Comparison of ENCODE assay signal across 19 cellular contexts in the genomic region with DNA sequence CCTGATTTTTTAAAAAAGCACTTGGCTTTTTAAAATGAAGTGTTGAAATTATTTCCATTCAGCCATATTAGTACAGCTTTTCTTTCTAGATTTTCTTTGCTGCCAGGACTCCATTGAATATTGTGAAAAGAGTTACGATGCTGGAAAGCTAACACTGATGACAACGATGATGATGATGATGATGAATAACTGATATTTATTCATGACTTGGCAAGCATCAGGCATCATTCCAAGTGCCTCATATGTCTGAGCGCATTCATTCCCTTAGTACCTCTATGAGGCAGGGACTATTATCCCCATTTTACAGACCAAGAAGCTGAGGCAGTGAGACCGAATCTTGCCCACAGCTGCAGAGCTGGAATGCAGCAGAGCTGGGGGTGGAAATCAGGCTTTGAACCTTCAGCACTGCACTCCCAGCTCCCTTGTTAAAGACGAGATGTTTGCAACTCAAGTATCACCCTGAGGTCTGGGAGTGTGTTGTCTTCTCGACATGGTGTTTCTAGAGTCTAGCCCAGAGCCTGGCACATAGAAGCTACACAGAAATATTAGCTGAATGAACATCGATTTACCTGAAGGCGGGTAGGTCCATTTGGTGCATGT.
"Had no signal": no experiment of that assay in that cellular context is flagged by ENCODE, and none has a peak within 500 bp of the region (broad histone marks: within the 10 kb centered on the region; RNA-seq: fewer than 3 reads in every experiment).

No MANE protein-coding gene starts in this region.

- H3K9me3 ChIP-seq: gastrocnemius medialis, lower lobe of right lung, psoas muscle, stomach, thoracic aorta had no signal

- ATAC-seq: gastrocnemius medialis; left lung; lower lobe of right lung; natural killer cell treated with Interleukin-12 subunit alpha and Interleukin-12 subunit beta and Interleukin-15 and Interleukin-18, amount 100 ng/mL, for 72 hours; psoas muscle had no signal

- H3K9ac ChIP-seq: parathyroid adenoma had no signal

- H3K36me3 ChIP-seq: gastrocnemius medialis, heart right ventricle, left lung, lower lobe of right lung, stomach, thoracic aorta had no signal

- H3K4me1 ChIP-seq: gastrocnemius medialis, heart right ventricle, left lung, parathyroid adenoma, psoas muscle had no signal

- H3K4me3 ChIP-seq: coronary artery, gastrocnemius medialis, heart right ventricle, left lung, lower lobe of right lung, psoas muscle, stomach, thoracic aorta had no signal

- FAIRE-seq: small intestine had no signal

- H3K79me2 ChIP-seq: parathyroid adenoma had no signal

- H2AFZ ChIP-seq: parathyroid adenoma had no signal

- H3K27me3 ChIP-seq: gastrocnemius medialis, left lung, stomach had no signal

- H3K27ac ChIP-seq: coronary artery, gastrocnemius medialis, heart right ventricle, left lung, lower lobe of right lung, parathyroid adenoma, psoas muscle, stomach, thoracic aorta had no signal

- DNase-seq: effector CD4-positive, alpha-beta T cell; gastrocnemius medialis; heart right ventricle; hypothalamus; left lung; lower lobe of right lung; midbrain; occipital lobe; psoas muscle; retina; small intestine; stimulated activated CD4-positive, alpha-beta T cell treated with anti-CD3 and anti-CD28 coated beads, Interleukin-12 subunit alpha, Interleukin-12 subunit beta, amount 100 ng/mL, for 4 hours; stimulated activated naive CD4-positive, alpha-beta T cell; stomach; substantia nigra had no signal
